ENCODE assay signal across 9 cellular contexts in the genomic region with DNA sequence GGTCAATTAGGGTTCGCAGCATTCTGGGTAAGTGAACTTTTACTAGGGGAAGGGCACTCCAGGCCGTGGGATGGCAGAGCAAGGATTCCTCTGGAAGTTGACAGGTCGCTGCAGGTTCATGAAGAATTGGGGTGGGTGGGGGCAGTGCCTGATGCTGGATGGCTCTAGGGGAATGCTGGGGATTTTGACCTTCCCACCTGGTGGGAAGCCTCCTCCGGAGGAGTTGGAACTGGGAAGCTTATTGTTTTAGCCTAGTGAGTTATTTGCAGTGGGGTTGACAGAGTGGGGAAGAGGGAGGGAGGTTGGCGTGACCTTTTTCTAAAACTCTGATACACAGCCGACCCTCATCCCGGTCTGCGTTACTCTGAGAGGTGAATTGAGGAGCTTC. TPM values are rescaled to one million over a fixed set of nuclear protein-coding genes. Genes with fewer than 3 reads are reported as not detected.
DNase-seq lines count a peak whose midpoint lies in the region; ATAC-seq and TF ChIP-seq lines count a peak whose summit lies in the region.
"Had no signal": no experiment of that assay in that cellular context is flagged by ENCODE, and none has a peak within 500 bp of the region (broad histone marks: within the 10 kb centered on the region; RNA-seq: fewer than 3 reads in every experiment).

No MANE protein-coding gene starts in this region.

- peaks cover 9% of the 10 kb centered on the region for H3K4me1 Mint-ChIP-seq in CD8-positive, alpha-beta T cell (ENCODE audit: low read depth)
- H3K4me1 Mint-ChIP-seq in T-helper 17 cell (peaks cover 10% of the 10 kb centered on the region), progenitor cell of endocrine pancreas (ENCODE audit: low read depth) (peaks cover 16% of the 10 kb centered on the region)

- peaks cover 5% of the 10 kb centered on the region for H3K4me1 ChIP-seq in CD8-positive, alpha-beta T cell (ENCODE audit: insufficient read depth, low read length)
- H3K4me1 ChIP-seq in gastroesophageal sphincter = peaks cover 0 to 15% (median 9%) of the 10 kb centered on the region in 3 donors

- no peaks in the 10 kb centered on the region for H3K36me3 Mint-ChIP-seq in CD8-positive, alpha-beta T cell
- no peaks in the 10 kb centered on the region for H3K36me3 Mint-ChIP-seq in T-helper 17 cell (ENCODE audit: low read depth)
- peaks cover 1% of the 10 kb centered on the region for H3K36me3 Mint-ChIP-seq in progenitor cell of endocrine pancreas (ENCODE audit: insufficient read depth)

- H3K36me3 ChIP-seq in CD8-positive, alpha-beta T cell (ENCODE audit: insufficient read depth, low read length) = no peaks in the 10 kb centered on the region
- H3K36me3 ChIP-seq in gastroesophageal sphincter = no peaks in the 10 kb centered on the region

- intact Hi-C loops in CD8-positive, alpha-beta T cell (cut with DNase I, micrococcal nuclease) = no loop called here

- peak overlapping the region; percentile 8 for H3K4me3 ChIP-seq in CD8-positive, alpha-beta T cell (ENCODE audit: low read depth, low read length)
- peak overlapping the region; percentile 47 to 73 for H3K4me3 ChIP-seq in gastroesophageal sphincter

- H3K9me3 Mint-ChIP-seq in CD8-positive, alpha-beta T cell = no peaks in the 10 kb centered on the region
- no peaks in the 10 kb centered on the region for H3K9me3 Mint-ChIP-seq in progenitor cell of endocrine pancreas (ENCODE audit: low read depth)

- POLR2A ChIA-PET in CD8-positive, alpha-beta T cell (lab: Charles Lee) = interaction anchor here (1.5 kb wide), 1 partner anchor 34 kb away, joined by 4 read pairs; the partner anchor contains the start of gene DNAJC7

- H3K27me3 ChIP-seq in CD8-positive, alpha-beta T cell (ENCODE audit: insufficient read depth, low read length) = no peaks in the 10 kb centered on the region
- H3K27me3 ChIP-seq in gastroesophageal sphincter = peaks cover 43% of the 10 kb centered on the region

- no peak overlapping the region for H3K27ac Mint-ChIP-seq in CD8-positive, alpha-beta T cell
- no peak overlapping the region for H3K27ac Mint-ChIP-seq in T-helper 17 cell
- H3K27ac Mint-ChIP-seq in progenitor cell of endocrine pancreas = no peak overlapping the region

- peak overlapping the region; percentile 78 for H3K4me3 Mint-ChIP-seq in CD8-positive, alpha-beta T cell
- H3K4me3 Mint-ChIP-seq in T-helper 17 cell (peak overlapping the region; percentile 81), progenitor cell of endocrine pancreas (ENCODE audit: low read depth) (peak overlapping the region; percentile 80)

- no peaks in the 10 kb centered on the region for H3K9me3 ChIP-seq in CD8-positive, alpha-beta T cell (ENCODE audit: low read length)
- H3K9me3 ChIP-seq in T-helper 17 cell (ENCODE audit: control insufficient read depth, low read length, poor library complexity, severe bottlenecking) = no peaks in the 10 kb centered on the region
- no peaks in the 10 kb centered on the region for H3K9me3 ChIP-seq in gastroesophageal sphincter

- no peak for ATAC-seq in CD8-positive, alpha-beta T cell
- ATAC-seq in T-helper 17 cell = no peak
- no peak for ATAC-seq in gastroesophageal sphincter
- no peak for ATAC-seq in HG03460 (IDR thresholded peaks at IDR 0.05; ENCODE audit: unreplicated experiment)

- no peak overlapping the region for H3K27ac ChIP-seq in CD8-positive, alpha-beta T cell (ENCODE audit: low read depth, low read length)
- peak overlapping the region in 1 of 4 donors; percentile 71 for H3K27ac ChIP-seq in gastroesophageal sphincter

- 59 to 76% methylated on average over 5 to 6 of the region's 8 CpGs for WGBS in gastroesophageal sphincter (ENCODE audit: low coverage in 1 of 2), 2 donors

- TF ChIP-seq POLR2A in gastroesophageal sphincter (IDR thresholded peaks at IDR 0.05) = no peak

- CTCF ChIA-PET in CD8-positive, alpha-beta T cell (lab: Charles Lee) = interaction anchor here (1.0 to 1.9 kb wide), 3 partner anchors 11 to 16 kb away, joined by 3 to 8 read pairs (median 4); no protein-coding TSS in a partner anchor

- no peak for DNase-seq in CD8-positive, alpha-beta T cell
- no peak for DNase-seq in T-helper 17 cell
- no peak for DNase-seq in progenitor cell of endocrine pancreas (ENCODE audit: low spot score, unreplicated experiment)
- DNase-seq in NCI-H2227 treated with DMSO at 0.1 percent for 48 hours (lab: John Stamatoyannopoulos, UW) = no peak
- DNase-seq in epidermal melanocyte (ENCODE audit: insufficient read length, low spot score) = no peak
- no peak for DNase-seq in NCI-H2107 (lab: John Stamatoyannopoulos, UW)
- DNase-seq: kidney glomerular epithelial cell had no signal

- TF ChIP-seq CTCF in CD8-positive, alpha-beta T cell (IDR thresholded peaks at IDR 0.05) = no peak
- no peak for TF ChIP-seq CTCF in gastroesophageal sphincter (IDR thresholded peaks at IDR 0.05)
- TF ChIP-seq CTCF in progenitor cell of endocrine pancreas (IDR thresholded peaks at IDR 0.05; ENCODE audit: unreplicated experiment) = no peak

- no peak for TF ChIP-seq EP300 in gastroesophageal sphincter (IDR thresholded peaks at IDR 0.05)

- H3K27me3 Mint-ChIP-seq in CD8-positive, alpha-beta T cell (ENCODE audit: low read depth) = peaks cover 30% of the 10 kb centered on the region
- H3K27me3 Mint-ChIP-seq in T-helper 17 cell (peaks cover 42% of the 10 kb centered on the region), progenitor cell of endocrine pancreas (peaks cover 46% of the 10 kb centered on the region)

RNA-seq across cellular contexts. Expression of gene C17orf113, which starts 0.6 kb away (rescaled TPM):
- under 1 TPM; 0.14 to 0.22 TPM for total RNA-seq in CD8-positive, alpha-beta T cell
- under 1 TPM; 0.65 to 0.85 TPM for total RNA-seq in T-helper 17 cell
- 1 to 10 TPM in 1 of 4 donors, under 1 TPM in 3; 0.27 to 1.4 (median 0.58) TPM for total RNA-seq in gastroesophageal sphincter
- 3.2 and 3.7 TPM in 2 replicates for total RNA-seq in progenitor cell of endocrine pancreas

RNA-seq across cellular contexts. Expression of gene NKIRAS2, which starts 31.1 kb away (rescaled TPM):
- 10 to 100 TPM; 13.2 to 14.8 TPM for total RNA-seq in CD8-positive, alpha-beta T cell
- total RNA-seq in T-helper 17 cell (10 to 100 TPM; 14.3 to 15.6 TPM), gastroesophageal sphincter (10 to 100 TPM; 40.1 to 72.3 (median 52.8) TPM), progenitor cell of endocrine pancreas (44.8 and 48.1 TPM in 2 replicates)

RNA-seq across cellular contexts. Expression of gene DNAJC7, which starts 33.8 kb away (rescaled TPM):
- total RNA-seq in CD8-positive, alpha-beta T cell = 100 to 1,000 TPM; 124 to 134 TPM
- 100 to 1,000 TPM; 113 to 124 TPM for total RNA-seq in T-helper 17 cell
- 10 to 100 TPM; 41.9 to 59.6 (median 54.4) TPM for total RNA-seq in gastroesophageal sphincter
- 113 and 117 TPM in 2 replicates for total RNA-seq in progenitor cell of endocrine pancreas

RNA-seq across cellular contexts. Expression of gene ZNF385C, which starts 47.3 kb away (rescaled TPM):
- total RNA-seq in CD8-positive, alpha-beta T cell = under 1 TPM in 1 of 2 experiments, not detected in 1; 0.19 TPM
- under 1 TPM; 0.16 to 0.20 TPM for total RNA-seq in T-helper 17 cell
- not detected for total RNA-seq in gastroesophageal sphincter
- 2.7 TPM in 2 replicates for total RNA-seq in progenitor cell of endocrine pancreas
